Comparison of ENCODE assay signal across 33 cellular contexts in the genomic region with DNA sequence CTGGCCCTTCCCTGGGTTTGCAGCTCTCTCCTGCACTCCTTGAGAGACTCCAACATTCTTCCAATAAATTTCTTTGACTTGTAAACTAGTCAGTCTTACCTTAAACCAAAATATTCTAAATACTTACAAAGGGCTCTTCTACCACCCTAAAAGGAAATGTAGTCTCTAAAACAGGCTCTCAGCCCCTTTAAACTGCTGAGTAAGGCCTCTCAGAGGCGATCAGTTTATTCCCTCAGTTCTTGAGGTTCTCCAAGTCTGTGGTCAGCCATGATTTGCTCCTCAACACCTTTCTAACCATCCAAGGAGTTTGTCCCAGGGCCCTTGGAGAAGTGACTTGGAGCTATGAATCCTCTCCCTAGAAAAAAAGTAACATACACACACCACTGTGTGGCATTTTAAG.
"Had no signal": no experiment of that assay in that cellular context is flagged by ENCODE, and none has a peak within 500 bp of the region (broad histone marks: within the 10 kb centered on the region; RNA-seq: fewer than 3 reads in every experiment).

No MANE protein-coding gene starts in this region.

- H3K9me3 Mint-ChIP-seq: activated CD4-positive, alpha-beta memory T cell treated with anti-CD3 and anti-CD28 coated beads for 36 hours; activated CD4-positive, alpha-beta T cell treated with anti-CD3 and anti-CD28 coated beads, Interleukin-2, amount 10 ng/mL, durations not matched to agents 24 days and 14 days; activated naive CD4-positive, alpha-beta T cell treated with anti-CD3 and anti-CD28 coated beads, Interleukin-2, amount 10 ng/mL, durations not matched to agents 7 days and 5 days; activated naive CD4-positive, alpha-beta T cell treated with anti-CD3 and anti-CD28 coated beads, Interleukin-2, amount 50 U/mL, for 72 hours; activated naive CD8-positive, alpha-beta T cell treated with anti-CD3 and anti-CD28 coated beads, Interleukin-2, amount 10 ng/mL, durations not matched to agents 7 days and 5 days; activated T-helper 1 cell treated with anti-CD3 and anti-CD28 coated beads, Interleukin-12 subunit alpha, Interleukin-12 subunit beta, Interleukin-2, Interleukin-4 antibody, amounts not matched to agents 30 ng/mL and 10 ng/mL and 1 ng/mL, durations not matched to agents 14 hours and 24 hours and 36 hours; activated T-helper 2 cell treated with anti-CD3 and anti-CD28 coated beads, Interferon-gamma antibody, Interleukin-2, Interleukin-4, amounts not matched to agents 10 μg/mL and 5 μg/mL and 100 μg/mL, durations not matched to agents 14 hours and 24 hours and 36 hours; brain; T-helper 2 cell treated with Interferon-gamma antibody and Interleukin-4, amounts not matched to agents 5 μg/mL and 100 μg/mL, for 36 hours had no signal

- H3K27me3 Mint-ChIP-seq: activated CD4-positive, alpha-beta memory T cell treated with anti-CD3 and anti-CD28 coated beads for 36 hours; activated CD4-positive, alpha-beta T cell treated with anti-CD3 and anti-CD28 coated beads for 36 hours had no signal

- H3K27ac Mint-ChIP-seq: activated CD4-positive, alpha-beta memory T cell treated with anti-CD3 and anti-CD28 coated beads for 36 hours; activated CD4-positive, alpha-beta T cell treated with anti-CD3 and anti-CD28 coated beads for 36 hours; activated CD4-positive, alpha-beta T cell treated with anti-CD3 and anti-CD28 coated beads, Interleukin-2, amount 10 ng/mL, durations not matched to agents 24 days and 14 days; activated CD8-positive, alpha-beta memory T cell treated with anti-CD3 and anti-CD28 coated beads, Interleukin-2, amount 10 ng/mL, durations not matched to agents 7 days and 5 days; activated CD8-positive, alpha-beta T cell treated with anti-CD3 and anti-CD28 coated beads, Interleukin-2, amount 10 ng/mL, durations not matched to agents 7 days and 5 days; activated naive CD4-positive, alpha-beta T cell treated with anti-CD3 and anti-CD28 coated beads, Interleukin-2, amount 10 ng/mL, durations not matched to agents 7 days and 5 days; activated naive CD4-positive, alpha-beta T cell treated with anti-CD3 and anti-CD28 coated beads, Interleukin-2, amount 50 U/mL, for 72 hours; activated naive CD8-positive, alpha-beta T cell treated with anti-CD3 and anti-CD28 coated beads, Interleukin-2, amount 10 ng/mL, durations not matched to agents 7 days and 5 days; activated T-helper 1 cell treated with anti-CD3 and anti-CD28 coated beads, Interleukin-12 subunit alpha, Interleukin-12 subunit beta, Interleukin-2, Interleukin-4 antibody, amounts not matched to agents 30 ng/mL and 10 ng/mL and 1 ng/mL, durations not matched to agents 14 hours and 24 hours and 36 hours; activated T-helper 2 cell treated with anti-CD3 and anti-CD28 coated beads, Interferon-gamma antibody, Interleukin-2, Interleukin-4, amounts not matched to agents 10 μg/mL and 5 μg/mL and 100 μg/mL, durations not matched to agents 14 hours and 24 hours and 36 hours; brain; T-helper 17 cell; T-helper 2 cell treated with Interferon-gamma antibody and Interleukin-4, amounts not matched to agents 5 μg/mL and 100 μg/mL, for 36 hours had no signal

- H3K27me3 ChIP-seq: ascending aorta, breast epithelium, cardiac muscle cell, colonic mucosa, esophagus squamous epithelium had no signal

- DNase-seq: activated CD4-positive, alpha-beta memory T cell treated with anti-CD3 and anti-CD28 coated beads for 36 hours; activated CD4-positive, alpha-beta T cell treated with anti-CD3 and anti-CD28 coated beads for 36 hours; activated CD4-positive, alpha-beta T cell treated with anti-CD3 and anti-CD28 coated beads, Interleukin-2, amount 10 ng/mL, durations not matched to agents 24 days and 14 days; activated CD4-positive, CD25-positive, alpha-beta regulatory T cell; activated CD4-positive, CD25-positive, alpha-beta regulatory T cell treated with anti-CD3 and anti-CD28 coated beads, Interleukin-2, amount 50 U/mL, for 72 hours; activated CD8-positive, alpha-beta memory T cell treated with anti-CD3 and anti-CD28 coated beads, Interleukin-2, amount 10 ng/mL, durations not matched to agents 7 days and 5 days; activated CD8-positive, alpha-beta memory T cell treated with anti-CD3 and anti-CD28 coated beads, Interleukin-2, amount 50 U/mL, for 4 hours; activated CD8-positive, alpha-beta T cell treated with anti-CD3 and anti-CD28 coated beads, Interleukin-2, amount 10 ng/mL, durations not matched to agents 7 days and 5 days; activated effector memory CD4-positive, alpha-beta T cell treated with anti-CD3 and anti-CD28 coated beads, Interleukin-2, amount 50 U/mL, for 16 hours; activated naive CD4-positive, alpha-beta T cell treated with anti-CD3 and anti-CD28 coated beads, Interleukin-2, amount 10 ng/mL, durations not matched to agents 7 days and 5 days; activated naive CD8-positive, alpha-beta T cell treated with anti-CD3 and anti-CD28 coated beads, Interleukin-2, amount 10 ng/mL, durations not matched to agents 7 days and 5 days; activated T-cell treated with anti-CD3 and anti-CD28 coated beads, Interleukin-2, amount 50 U/mL, for 1 hour; activated T-cell treated with anti-CD3 and anti-CD28 coated beads, Interleukin-2, amount 50 U/mL, for 48 hours; central memory CD4-positive, alpha-beta T cell; cerebellar nuclear complex; effector CD8-positive, alpha-beta T cell; esophagus squamous epithelium; foreskin melanocyte; T-helper 1 cell; T-helper 17 cell; T1000 had no signal

- H3K36me3 ChIP-seq: ascending aorta, breast epithelium, cardiac muscle cell, colonic mucosa had no signal

- H3K4me1 Mint-ChIP-seq: activated CD4-positive, alpha-beta T cell treated with anti-CD3 and anti-CD28 coated beads for 36 hours; activated CD4-positive, alpha-beta T cell treated with anti-CD3 and anti-CD28 coated beads, Interleukin-2, amount 10 ng/mL, durations not matched to agents 24 days and 14 days; activated CD8-positive, alpha-beta memory T cell treated with anti-CD3 and anti-CD28 coated beads, Interleukin-2, amount 10 ng/mL, durations not matched to agents 7 days and 5 days; activated naive CD4-positive, alpha-beta T cell treated with anti-CD3 and anti-CD28 coated beads, Interleukin-2, amount 10 ng/mL, durations not matched to agents 7 days and 5 days; brain; T-helper 17 cell had no signal

- H3K27ac ChIP-seq: ascending aorta, breast epithelium, cardiac muscle cell, colonic mucosa, epithelial cell of prostate, esophagus squamous epithelium had no signal

- H3K4me3 Mint-ChIP-seq: activated CD4-positive, alpha-beta memory T cell treated with anti-CD3 and anti-CD28 coated beads for 36 hours; activated CD4-positive, alpha-beta T cell treated with anti-CD3 and anti-CD28 coated beads for 36 hours; activated CD4-positive, alpha-beta T cell treated with anti-CD3 and anti-CD28 coated beads, Interleukin-2, amount 10 ng/mL, durations not matched to agents 24 days and 14 days; activated CD8-positive, alpha-beta memory T cell treated with anti-CD3 and anti-CD28 coated beads, Interleukin-2, amount 10 ng/mL, durations not matched to agents 7 days and 5 days; activated CD8-positive, alpha-beta T cell treated with anti-CD3 and anti-CD28 coated beads, Interleukin-2, amount 10 ng/mL, durations not matched to agents 7 days and 5 days; activated naive CD4-positive, alpha-beta T cell treated with anti-CD3 and anti-CD28 coated beads, Interleukin-2, amount 10 ng/mL, durations not matched to agents 7 days and 5 days; activated naive CD8-positive, alpha-beta T cell treated with anti-CD3 and anti-CD28 coated beads, Interleukin-2, amount 10 ng/mL, durations not matched to agents 7 days and 5 days; activated T-helper 1 cell treated with anti-CD3 and anti-CD28 coated beads, Interleukin-12 subunit alpha, Interleukin-12 subunit beta, Interleukin-2, Interleukin-4 antibody, amounts not matched to agents 30 ng/mL and 10 ng/mL and 1 ng/mL, durations not matched to agents 14 hours and 24 hours and 36 hours; brain; T-helper 17 cell; T-helper 2 cell treated with Interferon-gamma antibody and Interleukin-4, amounts not matched to agents 5 μg/mL and 100 μg/mL, for 36 hours had no signal

- FAIRE-seq: endometrium, endothelial cell of umbilical vein had no signal

- H3K36me3 Mint-ChIP-seq: activated CD4-positive, alpha-beta memory T cell treated with anti-CD3 and anti-CD28 coated beads for 36 hours; activated CD8-positive, alpha-beta memory T cell treated with anti-CD3 and anti-CD28 coated beads, Interleukin-2, amount 10 ng/mL, durations not matched to agents 7 days and 5 days; activated naive CD4-positive, alpha-beta T cell treated with anti-CD3 and anti-CD28 coated beads, Interleukin-2, amount 10 ng/mL, durations not matched to agents 7 days and 5 days; activated naive CD4-positive, alpha-beta T cell treated with anti-CD3 and anti-CD28 coated beads, Interleukin-2, amount 50 U/mL, for 72 hours; activated naive CD8-positive, alpha-beta T cell treated with anti-CD3 and anti-CD28 coated beads, Interleukin-2, amount 10 ng/mL, durations not matched to agents 7 days and 5 days had no signal

- ATAC-seq: activated CD4-positive, alpha-beta T cell treated with anti-CD3 and anti-CD28 coated beads for 36 hours; activated CD8-positive, alpha-beta memory T cell treated with anti-CD3 and anti-CD28 coated beads, Interleukin-2, amount 10 ng/mL, durations not matched to agents 7 days and 5 days; activated CD8-positive, alpha-beta T cell treated with anti-CD3 and anti-CD28 coated beads, Interleukin-2, amount 10 ng/mL, durations not matched to agents 7 days and 5 days; activated naive CD4-positive, alpha-beta T cell treated with anti-CD3 and anti-CD28 coated beads, Interleukin-2, amount 50 U/mL, for 72 hours; T-helper 17 cell had no signal

- H3K4me3 ChIP-seq: ascending aorta, breast epithelium, cardiac muscle cell, colonic mucosa, esophagus squamous epithelium had no signal

- H3K4me1 ChIP-seq: ascending aorta, breast epithelium, colonic mucosa, esophagus squamous epithelium had no signal

- H3K9me3 ChIP-seq: ascending aorta, breast epithelium, colonic mucosa, esophagus squamous epithelium had no signal
